ENCODE assay signal across 25 cellular contexts in genomic region chr19:5455367-5456129, GRCh38. TPM values are rescaled to one million over a fixed set of nuclear protein-coding genes. Genes with fewer than 3 reads are reported as not detected.
DNase-seq lines count a peak whose midpoint lies in the region; ATAC-seq, FAIRE-seq and TF ChIP-seq lines count a peak whose summit lies in the region.
"Had no signal": no experiment of that assay in that cellular context is flagged by ENCODE, and none has a peak within 500 bp of the region (broad histone marks: within the 10 kb centered on the region; RNA-seq: fewer than 3 reads in every experiment).

A gene with protein sequence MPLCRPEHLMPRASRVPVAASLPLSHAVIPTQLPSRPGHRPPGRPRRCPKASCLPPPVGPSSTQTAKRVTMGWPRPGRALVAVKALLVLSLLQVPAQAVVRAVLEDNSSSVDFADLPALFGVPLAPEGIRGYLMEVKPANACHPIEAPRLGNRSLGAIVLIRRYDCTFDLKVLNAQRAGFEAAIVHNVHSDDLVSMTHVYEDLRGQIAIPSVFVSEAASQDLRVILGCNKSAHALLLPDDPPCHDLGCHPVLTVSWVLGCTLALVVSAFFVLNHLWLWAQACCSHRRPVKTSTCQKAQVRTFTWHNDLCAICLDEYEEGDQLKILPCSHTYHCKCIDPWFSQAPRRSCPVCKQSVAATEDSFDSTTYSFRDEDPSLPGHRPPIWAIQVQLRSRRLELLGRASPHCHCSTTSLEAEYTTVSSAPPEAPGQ (plus strand): TSS chr19:5455417. CDS start chr19:5455492, 75 bp downstream.

- H3K79me2 ChIP-seq in H1 (ENCODE audit: control insufficient read depth in 1 of 2, insufficient read depth in 2 of 2, low read length in 2 of 2), result no peaks in the 10 kb centered on the region

- H2BK5ac ChIP-seq in H1 (ENCODE audit: low read depth, low read length) (no peak within 1 kb of the TSS), neuronal stem cell (ENCODE audit: low read length) (peak within 1 kb of the TSS; percentile 93)

- no peak within 1 kb of the TSS for H3K18ac ChIP-seq in H1 (ENCODE audit: extremely low read depth, low read length)
- peak within 1 kb of the TSS; percentile 91 for H3K18ac ChIP-seq in neuronal stem cell (ENCODE audit: low read length)

- H3K4me1 Mint-ChIP-seq in stimulated activated effector memory CD8-positive, alpha-beta T cell treated with anti-CD3 and anti-CD28 coated beads, Interleukin-12 subunit alpha, Interleukin-12 subunit beta, amount 100 ng/mL, for 72 hours, result no peaks in the 10 kb centered on the region
- H3K4me1 Mint-ChIP-seq: CD8-positive, alpha-beta memory T cell had no signal

- TF ChIP-seq EP300 in H1 (IDR thresholded peaks at IDR 0.05; ENCODE audit: borderline replicate concordance in 1 of 2, low read depth in 2 of 2, low read length in 2 of 2), result no peak

- peaks cover 2% of the 10 kb centered on the region; the same call in 1 of the 2 replicates for H3K23me2 ChIP-seq in H1 (ENCODE audit: low read depth, low read length)

- no peak within 1 kb of the TSS for H2AFZ ChIP-seq in H1 (ENCODE audit: low read length)
- H2AFZ ChIP-seq in neuronal stem cell (ENCODE audit: low read length), result no peak within 1 kb of the TSS
- H2AFZ ChIP-seq: GM23248 had no signal

- no peak within 1 kb of the TSS for H3K27ac Mint-ChIP-seq in stimulated activated effector memory CD8-positive, alpha-beta T cell treated with anti-CD3 and anti-CD28 coated beads, Interleukin-12 subunit alpha, Interleukin-12 subunit beta, amount 100 ng/mL, for 72 hours
- H3K27ac Mint-ChIP-seq: CD14-positive monocyte; CD4-positive, alpha-beta T cell; CD8-positive, alpha-beta memory T cell had no signal

- H2AK5ac ChIP-seq in H1 (ENCODE audit: low read depth, low read length) (no peak within 1 kb of the TSS), neuronal stem cell (ENCODE audit: low read depth, low read length) (peak within 1 kb of the TSS; percentile 100)

- H3K36me3 Mint-ChIP-seq in stimulated activated effector memory CD8-positive, alpha-beta T cell treated with anti-CD3 and anti-CD28 coated beads, Interleukin-12 subunit alpha, Interleukin-12 subunit beta, amount 100 ng/mL, for 72 hours, result no peaks in the 10 kb centered on the region
- H3K36me3 Mint-ChIP-seq: CD14-positive monocyte; CD8-positive, alpha-beta memory T cell had no signal

- ATAC-seq in stimulated activated effector memory CD8-positive, alpha-beta T cell treated with anti-CD3 and anti-CD28 coated beads, Interleukin-12 subunit alpha, Interleukin-12 subunit beta, amount 100 ng/mL, for 72 hours, result peak; percentile 19
- no peak for ATAC-seq in GM21526 (IDR thresholded peaks at IDR 0.05; ENCODE audit: low FRiP score, unreplicated experiment)
- ATAC-seq: A549 had no signal

- TF ChIP-seq CTCF in H1 (IDR thresholded peaks at IDR 0.05; ENCODE audit: control extremely low read depth in 1 of 3, insufficient read depth in 1 of 3, low read depth in 1 of 3, low read length in 3 of 3), result no peak
- no peak for TF ChIP-seq CTCF in D721Med (IDR thresholded peaks at IDR 0.05; ENCODE audit: insufficient read depth, missing control alignments)

- H3K9ac ChIP-seq in H1 (replicated peaks in 1 of 4; ENCODE audit: extremely low read depth in 1 of 4, low read depth in 3 of 4, low read length in 3 of 4) (no peak within 1 kb of the TSS), neuronal stem cell (ENCODE audit: low read depth, low read length, poor library complexity) (peak within 1 kb of the TSS; percentile 33)
- H3K9ac ChIP-seq: BLaER1 treated with 17β-estradiol and CSF1 and Interleukin-3, amounts not matched to agents 10 nM and 100 nM; GM23248 had no signal

- no peak within 1 kb of the TSS for H3K23ac ChIP-seq in H1 (ENCODE audit: insufficient read length)
- H3K23ac ChIP-seq in neuronal stem cell (ENCODE audit: low read depth, low read length, poor library complexity), result peak within 1 kb of the TSS; percentile 78

- H3K4me3 ChIP-seq in H7 (ENCODE audit: insufficient read depth, low read depth, low read length) (no peak within 1 kb of the TSS), H1 (ENCODE audit: extremely low read depth in 1 of 4, insufficient read depth in 2 of 4, low read depth in 3 of 4, low read length in 4 of 4) (no peak within 1 kb of the TSS), neuronal stem cell (ENCODE audit: low read length in 2 of 2) (no peak within 1 kb of the TSS)
- H3K4me3 ChIP-seq: A549; BLaER1 treated with 17β-estradiol and CSF1 and Interleukin-3, amounts not matched to agents 10 nM and 100 nM; GM23248 had no signal

- H4K91ac ChIP-seq in H1 (replicated peaks; ENCODE audit: insufficient read length, low read length) (no peak within 1 kb of the TSS), neuronal stem cell (ENCODE audit: low read depth, low read length, poor library complexity) (peak within 1 kb of the TSS; percentile 75)

- CTCF ChIA-PET in H1 (lab: Charles Lee; ENCODE audit: partially characterized antibody), result no interaction called here

- H3K56ac ChIP-seq in H1 (replicated peaks; ENCODE audit: insufficient read length, low read depth, low read length), result no peak within 1 kb of the TSS

- POLR2A ChIA-PET in H1 (lab: Charles Lee; ENCODE audit: partially characterized antibody), result interaction anchor here (1.3 kb wide), 1 partner anchor 29 kb away, joined by 3 read pairs; no protein-coding TSS in a partner anchor

- H3K27me3 ChIP-seq in H7 (ENCODE audit: control insufficient read depth, insufficient read depth, low read length), result no peaks in the 10 kb centered on the region
- H3K27me3 ChIP-seq in H1 (replicated peaks in 1 of 4; ENCODE audit: control insufficient read depth in 3 of 4, extremely low read depth in 1 of 4, insufficient read depth in 3 of 4, low read length in 3 of 4), result peaks cover 0 to 1% (median 0%) of the 10 kb centered on the region in 4 experiments; a peak in 2 of 7 replicates
- no peaks in the 10 kb centered on the region for H3K27me3 ChIP-seq in neuronal stem cell (ENCODE audit: control insufficient read depth in 3 of 3, insufficient read depth in 3 of 3, low read depth in 1 of 3, low read length in 3 of 3)
- H3K27me3 ChIP-seq: BE2C; BLaER1 treated with 17β-estradiol and CSF1 and Interleukin-3, amounts not matched to agents 10 nM and 100 nM had no signal

- H2BK15ac ChIP-seq in H1 (ENCODE audit: low read length) (no peak within 1 kb of the TSS), neuronal stem cell (ENCODE audit: low read length) (peak within 1 kb of the TSS; percentile 97)

- TF ChIP-seq POLR2A in H1 (IDR thresholded peaks at IDR 0.05; ENCODE audit: control extremely low read depth in 1 of 2, low read depth in 2 of 2, low read length in 2 of 2), result no peak

- H2BK20ac ChIP-seq in H1 (ENCODE audit: low read length), result no peak within 1 kb of the TSS

- H3K4me2 ChIP-seq in H1 (ENCODE audit: insufficient read depth in 1 of 2, low read depth in 2 of 2, low read length in 2 of 2), result no peak within 1 kb of the TSS
- H3K4me2 ChIP-seq in neuronal stem cell (ENCODE audit: insufficient read depth, low read length, poor library complexity, severe bottlenecking), result no peak within 1 kb of the TSS
- H3K4me2 ChIP-seq: A549; BLaER1 treated with 17β-estradiol and CSF1 and Interleukin-3, amounts not matched to agents 10 nM and 100 nM had no signal

- no peak within 1 kb of the TSS for H3K27ac ChIP-seq in H1 (ENCODE audit: low read depth, low read length)
- H3K27ac ChIP-seq in neuronal stem cell (replicated peaks; ENCODE audit: low read length), result no peak within 1 kb of the TSS
- H3K27ac ChIP-seq: A549; BLaER1 treated with 17β-estradiol and CSF1 and Interleukin-3, amounts not matched to agents 10 nM and 100 nM; GM23248 had no signal

- WGBS in H1 (ENCODE audit: extremely low coverage in 1 of 2, insufficient coverage in 1 of 2, insufficient read length in 1 of 2, insufficient replicate concordance in 2 of 2, low coverage in 1 of 2, low lambda C conversion rate in 2 of 2, missing lambda C conversion rate in 1 of 2), 2 experiments, result 92% methylated on average over 60 of the region's 62 CpGs; no CpG with 5 or more reads in 1 of the 2 experiments
- WGBS in neuronal stem cell (ENCODE audit: extremely low coverage in 2 of 2, insufficient read length in 2 of 2, insufficient replicate concordance in 1 of 2), 2 donors, result no CpG with 5 or more reads among the region's 62 CpGs

- peak within 1 kb of the TSS; percentile 20; the same call in 1 of the 2 replicates for H4K8ac ChIP-seq in H1 (ENCODE audit: extremely low read depth, insufficient read depth, low read length)
- no peak within 1 kb of the TSS for H4K8ac ChIP-seq in neuronal stem cell (ENCODE audit: low read depth, low read length)

- H3K4me1 ChIP-seq in H1 (replicated peaks in 1 of 4; ENCODE audit: control insufficient read depth in 3 of 4, insufficient read depth in 4 of 4, low read length in 3 of 4) (no peaks in the 10 kb centered on the region), neuronal stem cell (ENCODE audit: control insufficient read depth in 2 of 2, insufficient read depth in 1 of 2, low read depth in 1 of 2, low read length in 2 of 2) (peaks cover 0 to 2% of the 10 kb centered on the region in 2 donors)
- H3K4me1 ChIP-seq: A549, BE2C had no signal

- no peak within 1 kb of the TSS for H2BK120ac ChIP-seq in H1 (replicated peaks; ENCODE audit: low read depth, low read length)
- H2BK120ac ChIP-seq in neuronal stem cell (ENCODE audit: low read depth, low read length), result peak within 1 kb of the TSS; percentile 5

- H3K79me1 ChIP-seq in H1 (ENCODE audit: low read depth, low read length) (no peaks in the 10 kb centered on the region), neuronal stem cell (ENCODE audit: low read depth, low read length) (peaks cover 2% of the 10 kb centered on the region)

- FAIRE-seq in H1 (lab: Jason Lieb, UNC) (no peak), D721Med (lab: Jason Lieb, UNC) (no peak)
- FAIRE-seq: A549, G401.6, GM12892 had no signal

- TF ChIP-seq RAD21 in H1 (IDR thresholded peaks at IDR 0.05 in 1 of 2, conservative IDR thresholded peaks at IDR 0.05 in 1 of 2; ENCODE audit: low read depth in 2 of 2, low read length in 2 of 2), result no peak

- H3K9me3 Mint-ChIP-seq in stimulated activated effector memory CD8-positive, alpha-beta T cell treated with anti-CD3 and anti-CD28 coated beads, Interleukin-12 subunit alpha, Interleukin-12 subunit beta, amount 100 ng/mL, for 72 hours, result no peaks in the 10 kb centered on the region
- H3K9me3 Mint-ChIP-seq: CD4-positive, alpha-beta T cell had no signal

- DNase-seq in H7 (peak; percentile 54), H1 (ENCODE audit: low read depth in 1 of 2, low spot score in 2 of 2) (no peak), neuronal stem cell (ENCODE audit: low spot score) (no peak), D721Med (ENCODE audit: insufficient read length, low spot score) (no peak), COLO668 (lab: John Stamatoyannopoulos, UW; ENCODE audit: unreplicated experiment) (no peak)
- no peak for DNase-seq in stimulated activated effector memory CD8-positive, alpha-beta T cell treated with anti-CD3 and anti-CD28 coated beads, Interleukin-12 subunit alpha, Interleukin-12 subunit beta, amount 100 ng/mL, for 72 hours (ENCODE audit: low spot score in 2 of 2)
- DNase-seq: 8988T; ACHN; AML-193; BE2C; Calu3; CD4-positive, alpha-beta T cell; CD8-positive, alpha-beta memory T cell; COR-L47; DMS153; DND-41; GM23248; HCEC 1CT had no signal

- H2BK12ac ChIP-seq in H1 (ENCODE audit: low read depth, low read length) (no peak within 1 kb of the TSS), neuronal stem cell (ENCODE audit: low read length) (peak within 1 kb of the TSS; percentile 92)

- no peak within 1 kb of the TSS for H3K4me3 Mint-ChIP-seq in stimulated activated effector memory CD8-positive, alpha-beta T cell treated with anti-CD3 and anti-CD28 coated beads, Interleukin-12 subunit alpha, Interleukin-12 subunit beta, amount 100 ng/mL, for 72 hours
- H3K4me3 Mint-ChIP-seq: CD14-positive monocyte; CD4-positive, alpha-beta T cell had no signal

- H3K4ac ChIP-seq in H1 (replicated peaks; ENCODE audit: insufficient read length, low read depth, low read length) (no peak within 1 kb of the TSS), neuronal stem cell (ENCODE audit: low read length) (peak within 1 kb of the TSS; percentile 81)

- no peak within 1 kb of the TSS for H3K14ac ChIP-seq in H1 (ENCODE audit: insufficient read length)
- H3K14ac ChIP-seq in neuronal stem cell (ENCODE audit: low read length), result peak within 1 kb of the TSS; percentile 98

- H4K20me1 ChIP-seq in H1 (replicated peaks in 1 of 2; ENCODE audit: control insufficient read depth in 1 of 2, insufficient read depth in 2 of 2, low read length in 2 of 2), result no peaks in the 10 kb centered on the region
- H4K20me1 ChIP-seq: BLaER1 treated with 17β-estradiol and CSF1 and Interleukin-3, amounts not matched to agents 10 nM and 100 nM had no signal

- H3K36me3 ChIP-seq in H7 (replicated peaks; ENCODE audit: control insufficient read depth, insufficient read depth, low read length) (no peaks in the 10 kb centered on the region), H1 (ENCODE audit: control insufficient read depth in 2 of 4, insufficient read depth in 4 of 4, low read length in 3 of 4) (no peaks in the 10 kb centered on the region), neuronal stem cell (replicated peaks in 1 of 2; ENCODE audit: control insufficient read depth in 2 of 2, insufficient read depth in 2 of 2, low read length in 2 of 2) (no peaks in the 10 kb centered on the region)
- H3K36me3 ChIP-seq: BE2C; BLaER1 treated with 17β-estradiol and CSF1 and Interleukin-3, amounts not matched to agents 10 nM and 100 nM had no signal

- 0 out of 4 replicates have a peak, but pooled peaks cover 0 to 2% of the 10 kb centered on the region in 2 experiments for H3K9me3 ChIP-seq in H1 (ENCODE audit: insufficient read depth in 2 of 2, low read depth in 1 of 2, low read length in 1 of 2)
- peaks cover 2 to 4% of the 10 kb centered on the region in 2 donors for H3K9me3 ChIP-seq in neuronal stem cell (replicated peaks in 1 of 2; ENCODE audit: control insufficient read depth in 2 of 2, insufficient read depth in 1 of 2, low read depth in 1 of 2, low read length in 2 of 2)
- H3K9me3 ChIP-seq: A549, BE2C had no signal

- H4K5ac ChIP-seq in H1 (ENCODE audit: insufficient read length, low read depth, low read length), result no peak within 1 kb of the TSS

RNA-seq across cellular contexts. Expression of the gene that starts here (rescaled TPM):
- total RNA-seq in H7 (2014; rRNA removed; shearing (Covaris generic)), result not detected in 2 replicates
- total RNA-seq in H1 (2021; fragmentation: NEBNext Ultra II Directional; extraction: Animal tissue kit (Norgen Biotek cat#: 25700)), result not detected in 2 replicates
- polyA plus RNA-seq in H1 (2011; rRNA removed), result not detected in 2 replicates
- not detected for polyA plus RNA-seq in H1 (2011; cell fraction: cytosol; rRNA removed)
- not detected for polyA plus RNA-seq in H1 (2011; cell fraction: nucleus; rRNA removed)
- not detected in 4 replicates for polyA plus RNA-seq in H1 (2012, experiment 1 of 2)
- polyA plus RNA-seq in H1 (2012, experiment 2 of 2), result not detected
- not detected for polyA plus RNA-seq in H1 (2013, experiment 1 of 2)
- polyA plus RNA-seq in H1 (2013, experiment 2 of 2), result not detected
- not detected in 2 replicates for polyA minus RNA-seq in H1 (2011; rRNA and poly(A)+ RNA removed)
- polyA minus RNA-seq in H1 (2011; cell fraction: cytosol; rRNA and poly(A)+ RNA removed), result not detected
- not detected for polyA minus RNA-seq in H1 (2011; cell fraction: nucleus; rRNA and poly(A)+ RNA removed)
- polyA plus RNA-seq in neuronal stem cell (2013, experiment 1 of 2), result 0.13 TPM
- polyA plus RNA-seq in neuronal stem cell (2013, experiment 2 of 2), result 0.08 TPM
- total RNA-seq: Calu3; CD4-positive, alpha-beta T cell; CD8-positive, alpha-beta memory T cell; GM23248; H4 had no signal
- polyA plus RNA-seq: A549; CD14-positive monocyte; CD8-positive, alpha-beta memory T cell; GM23248 had no signal

Comparison
In these comparisons a context has a peak if more than half of its experiments do, and no peak if none do; other contexts are left out.
1. Peak in DNase-seq in H7; RNA of the gene not detected or under 1 TPM.